ENCODE assay signal across 2 cellular contexts in the genomic region with DNA sequence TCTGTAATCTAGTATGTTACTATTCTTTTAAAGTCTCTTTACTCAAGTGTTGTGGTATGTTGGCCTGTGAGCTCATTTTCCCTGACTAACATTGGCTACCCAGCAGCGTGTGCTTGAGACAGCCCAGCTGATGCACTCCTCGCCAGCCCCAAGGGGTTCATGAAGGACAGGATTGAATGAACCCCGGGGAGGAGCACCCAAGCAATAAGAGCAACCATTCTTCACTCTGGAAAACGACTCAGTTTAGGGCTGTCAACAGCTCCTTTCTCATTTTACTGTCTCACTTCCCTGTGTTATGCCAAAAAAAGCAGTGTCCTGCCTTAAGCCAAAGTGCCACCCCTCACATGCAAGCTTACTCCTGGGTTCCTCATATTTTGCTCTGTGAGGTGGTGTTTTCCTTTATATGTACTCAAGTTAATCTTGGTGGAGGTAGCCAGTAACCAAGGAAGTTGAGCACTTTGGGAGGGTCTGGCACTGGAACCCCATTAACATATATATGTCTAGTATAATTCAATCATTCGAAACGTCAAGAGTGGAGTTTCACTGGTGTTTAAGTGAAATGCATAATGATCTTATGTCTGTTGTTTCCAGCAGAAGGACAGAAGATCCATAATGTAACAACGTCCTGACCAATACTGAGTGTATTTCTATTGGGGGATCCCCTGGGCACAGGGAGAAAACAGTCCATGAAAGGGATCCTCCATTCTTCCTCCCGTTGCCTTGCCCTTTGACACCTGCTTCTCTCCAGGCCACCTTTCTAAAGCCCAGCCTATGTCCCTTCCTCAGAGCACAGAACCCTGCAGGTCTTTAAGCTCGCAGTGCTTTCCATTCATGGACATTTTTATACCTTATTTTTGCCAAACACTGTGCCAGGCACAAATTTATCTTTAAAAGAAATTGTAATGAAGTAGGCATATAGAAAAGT.
TF ChIP-seq lines count a peak whose summit lies in the region.

No MANE protein-coding gene starts in this region.

TF ChIP-seq in HepG2, 621 proteins besides CTCF, POLR2A, EP300 and RAD21:
- TF ChIP-seq POLR2AphosphoS2 (IDR thresholded peaks at IDR 0.05; ENCODE audit: low read depth, low read length): peak; percentile 27; the same call in 1 of the 2 replicates
- TF ChIP-seq SP4 (CRISPR knock-in tag; IDR thresholded peaks at IDR 0.05): no peak
- no peak for TF ChIP-seq ZNF674 (CRISPR knock-in tag; IDR thresholded peaks at IDR 0.05; ENCODE audit: low read depth)
- no peak for TF ChIP-seq ZKSCAN1 (IDR thresholded peaks at IDR 0.05; ENCODE audit: low read length)
- no peak for TF ChIP-seq ZNF75D (CRISPR knock-in tag; IDR thresholded peaks at IDR 0.05; ENCODE audit: borderline replicate concordance)

TF ChIP-seq in GM12891, 5 proteins besides CTCF, POLR2A, EP300 and RAD21:
- no peak for TF ChIP-seq TAF1 (IDR thresholded peaks at IDR 0.05; ENCODE audit: low read depth, low read length)
- TF ChIP-seq POU2F2 (IDR thresholded peaks at IDR 0.05; ENCODE audit: low read depth, low read length): no peak
- TF ChIP-seq SPI1 (IDR thresholded peaks at IDR 0.05; ENCODE audit: low read depth, low read length): no peak
- TF ChIP-seq POLR2AphosphoS5 (IDR thresholded peaks at IDR 0.05; ENCODE audit: low read depth, low read length): no peak
- TF ChIP-seq PAX5 (IDR thresholded peaks at IDR 0.05; ENCODE audit: insufficient read depth, low read length, severe bottlenecking): no peak
TF ChIP-seq in GM12891: peak in this region for 0.
